8 cellular contexts compared by ENCODE assay signal in genomic region chr22:42368379-42369249, GRCh38.
DNase-seq lines count a peak whose midpoint lies in the region; ATAC-seq and TF ChIP-seq lines count a peak whose summit lies in the region.

No MANE protein-coding gene starts in this region.

- H3K4me2 ChIP-seq in hepatocyte, result peak overlapping the region; percentile 100

- H3K4me3 ChIP-seq in A673 (ENCODE audit: low read depth, low read length, poor library complexity, severe bottlenecking) (peak overlapping the region; percentile 65), HUES64 (ENCODE audit: low read length) (peak overlapping the region; percentile 67), hepatocyte (peak overlapping the region; percentile 38), skeletal muscle tissue (ENCODE audit: low read length in 3 of 3) (peak overlapping the region; percentile 51 to 74 (median 68))

- no peaks in the 10 kb centered on the region for H3K36me3 ChIP-seq in A673 (ENCODE audit: insufficient read depth, low read length, poor library complexity, severe bottlenecking)
- no peaks in the 10 kb centered on the region for H3K36me3 ChIP-seq in HUES64 (ENCODE audit: insufficient read depth, low read length)
- H3K36me3 ChIP-seq in hepatocyte (replicated peaks; ENCODE audit: insufficient read depth, low read depth), result no peaks in the 10 kb centered on the region
- H3K36me3 ChIP-seq in skeletal muscle tissue (ENCODE audit: control insufficient read depth in 3 of 3, insufficient read depth in 3 of 3, low read length in 3 of 3), result no peaks in the 10 kb centered on the region

- H3K9ac ChIP-seq in HUES64 (ENCODE audit: low read depth, low read length) (peak overlapping the region; percentile 88), skeletal muscle tissue (ENCODE audit: low read depth in 1 of 3, low read length in 3 of 3) (peak overlapping the region in 2 of 3 donors; percentile 23 to 62)

- no peaks in the 10 kb centered on the region for H3K9me3 ChIP-seq in A673 (ENCODE audit: low read depth, low read length, poor library complexity, severe bottlenecking)
- H3K9me3 ChIP-seq in HUES64 (ENCODE audit: insufficient read depth, low read depth, low read length), result no peaks in the 10 kb centered on the region
- no peaks in the 10 kb centered on the region for H3K9me3 ChIP-seq in hepatocyte (ENCODE audit: low read depth)
- no peaks in the 10 kb centered on the region for H3K9me3 ChIP-seq in skeletal muscle tissue (ENCODE audit: control insufficient read depth in 3 of 3, low read length in 3 of 3)

- no peaks in the 10 kb centered on the region for H4K20me1 ChIP-seq in hepatocyte (ENCODE audit: insufficient read depth, poor library complexity, severe bottlenecking)

- no TSS peak for BruUV-seq in A673 (replicated peaks; lab: Mats Ljungman, UMichigan)

- CTCF ChIA-PET in A673 (lab: Charles Lee), result no interaction called here

- DNase-seq in A673 (ENCODE audit: low spot score) (no peak), activated T-helper 1 cell treated with Interleukin-2 at 50 U/mL for 16 hours (ENCODE audit: low read depth) (peak; percentile 10), hepatocyte (ENCODE audit: low spot score) (peak; percentile 38), SHP77 treated with DMSO at 0.1 percent for 48 hours (lab: John Stamatoyannopoulos, UW) (no peak), MV-4-11 (lab: John Stamatoyannopoulos, UW) (no peak)

- no peaks in the 10 kb centered on the region for H3K79me2 ChIP-seq in hepatocyte

- H3K4me1 ChIP-seq in A673 (ENCODE audit: insufficient read depth, low read length, poor library complexity, severe bottlenecking) (peaks cover 52% of the 10 kb centered on the region), HUES64 (ENCODE audit: insufficient read depth, low read length) (peaks cover 39% of the 10 kb centered on the region), hepatocyte (ENCODE audit: insufficient read depth) (peaks cover 34% of the 10 kb centered on the region), skeletal muscle tissue (ENCODE audit: control insufficient read depth in 3 of 3, insufficient read depth in 3 of 3, low read length in 3 of 3) (peaks cover 28 to 38% (median 33%) of the 10 kb centered on the region in 3 donors)

- intact Hi-C loops in A673 (cut with micrococcal nuclease; ENCODE audit: unreplicated experiment), result loop anchor here (5.0 kb wide), 2 partner anchors 69 to 96 kb away; partner anchors contain the start of gene TCF20

- under 1% methylated on average over 86 of the region's 86 CpGs for WGBS in HUES64
- WGBS in hepatocyte (ENCODE audit: low lambda C conversion rate, missing lambda C conversion rate), result 2% methylated on average over 79 of the region's 86 CpGs

- no peak overlapping the region for H3K27ac ChIP-seq in A673 (ENCODE audit: low read depth, low read length, poor library complexity, severe bottlenecking)
- peak overlapping the region; percentile 46; the same call in 1 of the 2 replicates for H3K27ac ChIP-seq in HUES64 (ENCODE audit: low read depth, low read length)
- no peak overlapping the region for H3K27ac ChIP-seq in hepatocyte
- no peak overlapping the region for H3K27ac ChIP-seq in skeletal muscle tissue (ENCODE audit: low read depth, low read length)

- H3K27me3 ChIP-seq in A673 (replicated peaks; ENCODE audit: insufficient read depth, low read depth, low read length, poor library complexity), result peaks cover 5% of the 10 kb centered on the region
- peaks cover 19% of the 10 kb centered on the region for H3K27me3 ChIP-seq in HUES64 (ENCODE audit: insufficient read depth, low read length)
- peaks cover 17% of the 10 kb centered on the region for H3K27me3 ChIP-seq in hepatocyte
- H3K27me3 ChIP-seq in skeletal muscle tissue (ENCODE audit: control insufficient read depth in 3 of 3, insufficient read depth in 3 of 3, low read length in 3 of 3), result peaks cover 14 to 27% (median 20%) of the 10 kb centered on the region in 3 donors

- H2AFZ ChIP-seq in hepatocyte, result peak overlapping the region; percentile 70

- ATAC-seq in GM19438 (IDR thresholded peaks at IDR 0.05; ENCODE audit: low read depth, unreplicated experiment), result peak; percentile 9

- no peak for TF ChIP-seq CTCF in A673 (conservative IDR thresholded peaks at IDR 0.05; ENCODE audit: low read depth, low read length)
- TF ChIP-seq CTCF in hepatocyte (IDR thresholded peaks at IDR 0.05; ENCODE audit: poor library complexity), result no peak

- no peaks in the 10 kb centered on the region for H3K9me2 ChIP-seq in hepatocyte (replicated peaks; ENCODE audit: insufficient read depth)

- POLR2A ChIA-PET in A673 (lab: Charles Lee; ENCODE audit: low non-redundant PET), result interaction anchor here (0.6 kb wide), 1 partner anchor 289 kb away, joined by 3 read pairs; the partner anchor contains the start of gene SMDT1

Comparison
In these comparisons a context has a peak if more than half of its experiments do, and no peak if none do; other contexts are left out.
1. DNase-seq: peak in activated T-helper 1 cell treated with Interleukin-2 at 50 U/mL for 16 hours (single experiment) and hepatocyte (single experiment); none in A673 (single experiment), SHP77 treated with DMSO at 0.1 percent for 48 hours (single experiment) and MV-4-11 (single experiment).
2. Peak in every context shown above with its lines, with median percentiles within 50 percentile points of each other: H3K4me3 ChIP-seq.